In the genomic region with DNA sequence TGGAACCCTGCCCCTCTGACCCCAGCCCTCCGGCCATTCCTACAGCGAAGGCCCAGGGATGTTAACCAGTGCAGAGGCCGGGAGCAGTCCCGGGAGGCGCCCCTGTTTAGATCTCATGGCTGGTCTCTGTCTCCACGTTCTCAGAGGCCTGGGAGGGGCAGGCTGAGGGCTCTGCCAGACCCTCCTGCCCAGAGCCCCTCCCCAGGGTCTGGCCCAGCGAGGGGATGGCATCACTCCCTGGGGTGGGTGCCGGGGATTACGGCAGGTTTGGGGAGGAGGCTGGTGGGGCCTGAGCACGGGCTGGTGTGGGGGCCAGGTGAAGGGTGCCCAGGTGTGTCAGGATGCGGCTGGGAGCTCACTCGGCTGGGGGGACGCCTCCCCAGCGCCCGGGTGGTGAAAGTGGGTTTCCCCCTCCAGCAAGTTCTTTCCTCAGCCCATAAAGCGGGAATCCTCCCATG, we compare ENCODE assay signal across 30 cellular contexts.
DNase-seq lines count a peak whose midpoint lies in the region; ATAC-seq and TF ChIP-seq lines count a peak whose summit lies in the region.
"Had no signal": no experiment of that assay in that cellular context is flagged by ENCODE, and none has a peak within 500 bp of the region (broad histone marks: within the 10 kb centered on the region; RNA-seq: fewer than 3 reads in every experiment).

No MANE protein-coding gene starts in this region.

- DNase-seq in right atrium auricular region (ENCODE audit: low spot score) (peak; percentile 43), Right ventricle myocardium superior (no peak), RWPE2 (ENCODE audit: low spot score) (peak; percentile 56), lung (ENCODE audit: low spot score) (peak; percentile 1), NCI-H1092 (lab: John Stamatoyannopoulos, UW) (no peak), Peyer's patch (no peak)
- DNase-seq: activated CD4-positive, alpha-beta T cell treated with anti-CD3 and anti-CD28 coated beads for 1 hour; activated effector memory CD4-positive, alpha-beta T cell treated with anti-CD3 and anti-CD28 coated beads, Interleukin-2, amount 50 U/mL, for 16 hours; activated naive CD8-positive, alpha-beta T cell treated with anti-CD3 and anti-CD28 coated beads, Interleukin-2, amount 10 ng/mL, durations not matched to agents 7 days and 5 days; colonic mucosa; DND-41; effector memory CD4-positive, alpha-beta T cell; foreskin fibroblast; GF-D8; left ventricle myocardium superior; MM.1S; naive thymus-derived CD4-positive, alpha-beta T cell; NCI-H2029 treated with DMSO at 0.1 percent for 48 hours; NCI-H526 treated with DMSO at 0.1 percent for 48 hours; nucleus accumbens; RPMI8226; stimulated activated CD8-positive, alpha-beta memory T cell treated with anti-CD3 and anti-CD28 coated beads, Interleukin-4, amount 100 ng/mL, for 48 hours; T-helper 1 cell had no signal

- no peak for TF ChIP-seq CTCF in right atrium auricular region (IDR thresholded peaks at IDR 0.05)
- no peak for TF ChIP-seq CTCF in RWPE2 (IDR thresholded peaks at IDR 0.05; ENCODE audit: poor library complexity, severe bottlenecking)
- no peak for TF ChIP-seq CTCF in lung (IDR thresholded peaks at IDR 0.05; ENCODE audit: control extremely low read depth, extremely low read depth)
- TF ChIP-seq CTCF in Peyer's patch (IDR thresholded peaks at IDR 0.05): no peak

- ATAC-seq in Right ventricle myocardium superior (ENCODE audit: poor library complexity) (no peak), RWPE2 (ENCODE audit: low read depth) (no peak), lung (ENCODE audit: insufficient read depth, low FRiP score) (no peak), HG03571 (IDR thresholded peaks at IDR 0.05; ENCODE audit: unreplicated experiment) (no peak)
- ATAC-seq: esophagus mucosa; HCT116; HepG2; naive thymus-derived CD4-positive, alpha-beta T cell; sciatic nerve had no signal

- intact Hi-C loops in Right ventricle myocardium superior (cut with DNase I): no loop called here

- no peak overlapping the region for H3K27ac ChIP-seq in right atrium auricular region
- no peak overlapping the region for H3K27ac ChIP-seq in RWPE2 (ENCODE audit: poor library complexity, severe bottlenecking)
- H3K27ac ChIP-seq in lung (ENCODE audit: low read depth in 1 of 2, low read length in 1 of 2): no peak overlapping the region
- no peak overlapping the region for H3K27ac ChIP-seq in Peyer's patch
- H3K27ac ChIP-seq: colonic mucosa, prostate gland, tibial artery had no signal

- H3K9me3 ChIP-seq in right atrium auricular region (no peaks in the 10 kb centered on the region), RWPE2 (ENCODE audit: severe bottlenecking) (no peaks in the 10 kb centered on the region), lung (ENCODE audit: control insufficient read depth in 2 of 2, insufficient read depth in 1 of 2, low read length in 1 of 2) (no peaks in the 10 kb centered on the region), Peyer's patch (no peaks in the 10 kb centered on the region)
- H3K9me3 ChIP-seq: colonic mucosa, prostate gland, tibial artery had no signal

- no peak for TF ChIP-seq POLR2A in Peyer's patch (IDR thresholded peaks at IDR 0.05)

- H3K4me1 ChIP-seq in right atrium auricular region (peaks cover 0 to 9% of the 10 kb centered on the region in 2 donors), RWPE2 (ENCODE audit: insufficient read depth, poor library complexity, severe bottlenecking) (no peaks in the 10 kb centered on the region), lung (ENCODE audit: control insufficient read depth in 2 of 2, insufficient read depth in 2 of 2, low read length in 2 of 2) (no peaks in the 10 kb centered on the region), Peyer's patch (no peaks in the 10 kb centered on the region)
- H3K4me1 ChIP-seq: colonic mucosa, prostate gland, tibial artery had no signal

- H3K4me3 ChIP-seq in right atrium auricular region (no peak overlapping the region), RWPE2 (ENCODE audit: severe bottlenecking) (no peak overlapping the region), lung (no peak overlapping the region), Peyer's patch (no peak overlapping the region)
- H3K4me3 ChIP-seq: colonic mucosa, prostate gland, tibial artery had no signal

- H3K36me3 ChIP-seq in right atrium auricular region (no peaks in the 10 kb centered on the region), RWPE2 (ENCODE audit: low read depth) (no peaks in the 10 kb centered on the region), lung (ENCODE audit: control insufficient read depth in 2 of 2, insufficient read depth in 2 of 2, low read length in 2 of 2) (no peaks in the 10 kb centered on the region), Peyer's patch (no peaks in the 10 kb centered on the region)
- H3K36me3 ChIP-seq: colonic mucosa, prostate gland, tibial artery had no signal

- H3K27me3 ChIP-seq in right atrium auricular region (no peaks in the 10 kb centered on the region), RWPE2 (ENCODE audit: insufficient read depth, poor library complexity, severe bottlenecking) (peaks cover 86% of the 10 kb centered on the region), lung (ENCODE audit: control insufficient read depth, insufficient read depth) (no peaks in the 10 kb centered on the region), Peyer's patch (no peaks in the 10 kb centered on the region)

- 81 to 92% methylated on average over 15 to 16 of the region's 16 CpGs for WGBS in lung, 2 donors

Comparison
In these comparisons a context has a peak if more than half of its experiments do, and no peak if none do; other contexts are left out.
1. DNase-seq: peak in right atrium auricular region (single experiment), RWPE2 (single experiment) and lung (single experiment); none in Right ventricle myocardium superior (single experiment), NCI-H1092 (single experiment) and Peyer's patch (0 of 3).